ENCODE assay signal across 1 cellular context in the genomic region with DNA sequence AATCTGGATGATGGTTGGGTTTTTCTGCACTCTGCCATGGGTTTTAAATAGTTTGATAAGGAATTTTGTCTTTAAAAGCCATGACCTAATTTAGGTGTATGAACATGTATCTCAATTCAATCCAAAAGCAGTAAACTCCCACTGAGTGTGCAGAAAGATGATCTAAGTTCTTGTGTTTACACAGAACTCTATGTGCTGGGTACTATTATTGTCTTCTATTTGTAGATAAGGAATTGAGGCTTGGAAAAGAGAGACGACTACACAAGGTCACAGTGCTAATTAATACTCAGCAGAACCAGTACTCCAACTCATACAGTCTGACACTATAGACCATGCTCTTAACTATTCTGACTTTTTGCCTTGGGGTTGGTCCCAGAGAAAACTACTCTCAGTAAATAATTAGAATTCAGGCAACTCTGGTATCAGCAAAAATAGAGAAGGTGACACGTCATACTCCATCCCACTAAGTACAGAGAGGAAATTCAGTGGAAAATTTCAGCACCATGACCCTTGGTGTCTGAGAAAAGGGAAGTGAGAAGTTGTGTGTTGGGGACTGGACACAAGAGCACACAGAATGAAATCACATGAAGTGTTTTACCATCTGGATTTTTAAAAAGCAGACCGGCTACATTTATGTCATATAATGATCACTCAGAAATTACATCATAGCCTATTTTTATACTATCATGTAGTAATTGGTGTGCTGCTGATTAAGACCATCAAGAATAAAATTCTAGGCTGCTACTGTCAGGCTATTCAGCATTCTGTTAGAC.
TF ChIP-seq lines count a peak whose summit lies in the region.

No MANE protein-coding gene starts in this region.

TF ChIP-seq in K562, 482 proteins besides CTCF, POLR2A, EP300 and RAD21:
- TF ChIP-seq ELF4 (CRISPR knock-in tag; IDR thresholded peaks at IDR 0.05) (no peak), NFIX (CRISPR knock-in tag; IDR thresholded peaks at IDR 0.05; ENCODE audit: low read depth) (no peak), NCOA2 (IDR thresholded peaks at IDR 0.05; ENCODE audit: partially characterized antibody in 2 of 2) (no peak), ARNT (IDR thresholded peaks at IDR 0.05) (no peak), NRF1 (conservative IDR thresholded peaks at IDR 0.05 in 1 of 2, IDR thresholded peaks at IDR 0.05 in 1 of 2) (no peak), SPI1 (IDR thresholded peaks at IDR 0.05; ENCODE audit: borderline replicate concordance, low read depth, low read length) (peak; percentile 51; the same call in 1 of the 2 replicates), DMBX1 (CRISPR knock-in tag; IDR thresholded peaks at IDR 0.05; ENCODE audit: borderline replicate concordance) (no peak), ZNF263 (CRISPR knock-in tag; IDR thresholded peaks at IDR 0.05; ENCODE audit: borderline replicate concordance) (no peak)
- TF ChIP-seq, protein P1, sequence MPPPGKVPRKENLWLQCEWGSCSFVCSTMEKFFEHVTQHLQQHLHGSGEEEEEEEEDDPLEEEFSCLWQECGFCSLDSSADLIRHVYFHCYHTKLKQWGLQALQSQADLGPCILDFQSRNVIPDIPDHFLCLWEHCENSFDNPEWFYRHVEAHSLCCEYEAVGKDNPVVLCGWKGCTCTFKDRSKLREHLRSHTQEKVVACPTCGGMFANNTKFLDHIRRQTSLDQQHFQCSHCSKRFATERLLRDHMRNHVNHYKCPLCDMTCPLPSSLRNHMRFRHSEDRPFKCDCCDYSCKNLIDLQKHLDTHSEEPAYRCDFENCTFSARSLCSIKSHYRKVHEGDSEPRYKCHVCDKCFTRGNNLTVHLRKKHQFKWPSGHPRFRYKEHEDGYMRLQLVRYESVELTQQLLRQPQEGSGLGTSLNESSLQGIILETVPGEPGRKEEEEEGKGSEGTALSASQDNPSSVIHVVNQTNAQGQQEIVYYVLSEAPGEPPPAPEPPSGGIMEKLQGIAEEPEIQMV (tag; conservative IDR thresholded peaks at IDR 0.05; ENCODE audit: low read depth) = no peak
TF ChIP-seq in K562: peak in this region for 1.
